In genomic region chr6:83443516-83443915, GRCh38 we compare ENCODE assay signal across 30 cellular contexts. TPM values are rescaled to one million over a fixed set of nuclear protein-coding genes. Genes with fewer than 3 reads are reported as not detected.
"Had no signal": no experiment of that assay in that cellular context is flagged by ENCODE, and none has a peak within 500 bp of the region (broad histone marks: within the 10 kb centered on the region; RNA-seq: fewer than 3 reads in every experiment).

No MANE protein-coding gene starts in this region.

- ATAC-seq: activated T-helper 17 cell treated with anti-CD3 and anti-CD28 coated beads, Interleukin-2, amount 50 U/mL, for 72 hours; Right ventricle myocardium inferior; T-cell had no signal

- H3K4me3 Mint-ChIP-seq: activated CD4-positive, alpha-beta memory T cell treated with anti-CD3 and anti-CD28 coated beads, Interleukin-2, amount 10 ng/mL, durations not matched to agents 7 days and 5 days; activated naive CD4-positive, alpha-beta T cell treated with anti-CD3 and anti-CD28 coated beads for 36 hours; activated naive CD8-positive, alpha-beta T cell; activated T-helper 17 cell treated with anti-CD3 and anti-CD28 coated beads, Interleukin-2, amount 50 U/mL, for 72 hours; T-cell had no signal

- DNase-seq: activated CD4-positive, alpha-beta memory T cell treated with anti-CD3 and anti-CD28 coated beads, Interleukin-2, amount 10 ng/mL, durations not matched to agents 7 days and 5 days; activated CD4-positive, alpha-beta T cell treated with anti-CD3 and anti-CD28 coated beads, Interleukin-2, amount 50 U/mL, for 1 hour; activated CD4-positive, CD25-positive, alpha-beta regulatory T cell; activated gamma-delta T cell; activated naive CD4-positive, alpha-beta T cell treated with anti-CD3 and anti-CD28 coated beads for 36 hours; activated T-cell treated with anti-CD3 and anti-CD28 coated beads for 4 hours; activated T-cell treated with anti-CD3 and anti-CD28 coated beads, Interleukin-2, amount 50 U/mL, for 48 hours; amygdala; brain microvascular endothelial cell; cerebellar nuclear complex; NCI-H1105; NCI-H1436; NCI-H1694 treated with DMSO at 0.1 percent for 48 hours; NCI-H2029 treated with DMSO at 0.1 percent for 48 hours; NCI-H345; NCI-H510A; NCI-H526 treated with DMSO at 0.1 percent for 48 hours; RPMI8226; T-cell; T-helper 2 cell; T1000 had no signal

- H3K4me1 Mint-ChIP-seq: activated CD4-positive, alpha-beta memory T cell treated with anti-CD3 and anti-CD28 coated beads, Interleukin-2, amount 10 ng/mL, durations not matched to agents 7 days and 5 days; activated T-helper 17 cell treated with anti-CD3 and anti-CD28 coated beads, Interleukin-2, amount 50 U/mL, for 72 hours; T-cell had no signal

- H3K27ac Mint-ChIP-seq: activated CD4-positive, alpha-beta memory T cell treated with anti-CD3 and anti-CD28 coated beads, Interleukin-2, amount 10 ng/mL, durations not matched to agents 7 days and 5 days; activated naive CD4-positive, alpha-beta T cell treated with anti-CD3 and anti-CD28 coated beads for 36 hours; activated naive CD8-positive, alpha-beta T cell; activated T-helper 17 cell treated with anti-CD3 and anti-CD28 coated beads, Interleukin-2, amount 50 U/mL, for 72 hours; T-cell had no signal

- H3K9me3 Mint-ChIP-seq: activated CD4-positive, alpha-beta memory T cell treated with anti-CD3 and anti-CD28 coated beads, Interleukin-2, amount 10 ng/mL, durations not matched to agents 7 days and 5 days; activated naive CD4-positive, alpha-beta T cell treated with anti-CD3 and anti-CD28 coated beads for 36 hours; activated T-helper 17 cell treated with anti-CD3 and anti-CD28 coated beads, Interleukin-2, amount 50 U/mL, for 72 hours; T-cell had no signal

- H3K27me3 ChIP-seq: brain microvascular endothelial cell, cardiac muscle cell had no signal

- H3K4me3 ChIP-seq: cardiac muscle cell, SK-N-MC had no signal

- FAIRE-seq: astrocyte, colon, TTC549 had no signal

- H3K36me3 Mint-ChIP-seq: activated naive CD8-positive, alpha-beta T cell; T-cell had no signal

- H3K27me3 Mint-ChIP-seq: activated CD4-positive, alpha-beta memory T cell treated with anti-CD3 and anti-CD28 coated beads, Interleukin-2, amount 10 ng/mL, durations not matched to agents 7 days and 5 days; activated naive CD8-positive, alpha-beta T cell; activated T-helper 17 cell treated with anti-CD3 and anti-CD28 coated beads, Interleukin-2, amount 50 U/mL, for 72 hours; T-cell had no signal

- H3K27ac ChIP-seq: brain microvascular endothelial cell, cardiac muscle cell, SK-N-MC had no signal

- H3K36me3 ChIP-seq: brain microvascular endothelial cell, cardiac muscle cell had no signal

RNA-seq across cellular contexts. Expression of gene ME1, which starts 12.7 kb away (rescaled TPM):
- total RNA-seq: activated naive CD4-positive, alpha-beta T cell treated with anti-CD3 and anti-CD28 coated beads for 36 hours; OCI-LY7 had no signal
